Comparison of ENCODE assay signal across 10 cellular contexts in genomic region chr1:224733021-224733911, GRCh38.
A peak's percentile ranks its signal among the peaks of the same experiment; 100 is the strongest.
DNase-seq lines count a peak whose midpoint lies in the region; ATAC-seq and TF ChIP-seq lines count a peak whose summit lies in the region.
"Had no signal": no experiment of that assay in that cellular context is flagged by ENCODE, and none has a peak within 500 bp of the region (broad histone marks: within the 10 kb centered on the region; RNA-seq: fewer than 3 reads in every experiment).

No MANE protein-coding gene starts in this region.

- DNase-seq in activated naive CD4-positive, alpha-beta T cell treated with anti-CD3 and anti-CD28 coated beads for 36 hours: peak; percentile 18
- no peak for DNase-seq in activated naive CD4-positive, alpha-beta T cell treated with anti-CD3 and anti-CD28 coated beads, Interleukin-2, amount 10 ng/mL, durations not matched to agents 7 days and 5 days
- DNase-seq in OCI-M1 (lab: John Stamatoyannopoulos, UW) (peak; percentile 74), left kidney (ENCODE audit: low read depth, low spot score) (peak; percentile 74), transverse colon (no peak), inferior parietal cortex (ENCODE audit: extremely low spot score) (no peak)
- no peak for DNase-seq in central memory CD4-positive, alpha-beta T cell
- DNase-seq: CD4-positive, CD25-positive, alpha-beta regulatory T cell; naive B cell had no signal

- no peak overlapping the region for H3K4me3 ChIP-seq in transverse colon

- WGBS in transverse colon (ENCODE audit: low coverage in 1 of 2), 2 donors: 37 to 83% methylated on average over 1 to 12 of the region's 12 CpGs

- H3K4me1 Mint-ChIP-seq in activated naive CD4-positive, alpha-beta T cell treated with anti-CD3 and anti-CD28 coated beads for 36 hours (ENCODE audit: low read depth): peaks cover 24% of the 10 kb centered on the region
- H3K4me1 Mint-ChIP-seq in activated naive CD4-positive, alpha-beta T cell treated with anti-CD3 and anti-CD28 coated beads, Interleukin-2, amount 10 ng/mL, durations not matched to agents 7 days and 5 days: peaks cover 17% of the 10 kb centered on the region
- H3K4me1 Mint-ChIP-seq: naive B cell had no signal

- H3K4me3 Mint-ChIP-seq in activated naive CD4-positive, alpha-beta T cell treated with anti-CD3 and anti-CD28 coated beads for 36 hours: no peak overlapping the region
- no peak overlapping the region for H3K4me3 Mint-ChIP-seq in activated naive CD4-positive, alpha-beta T cell treated with anti-CD3 and anti-CD28 coated beads, Interleukin-2, amount 10 ng/mL, durations not matched to agents 7 days and 5 days
- H3K4me3 Mint-ChIP-seq: CD4-positive, CD25-positive, alpha-beta regulatory T cell had no signal

- peaks cover 0 to 8% (median 5%) of the 10 kb centered on the region in 4 donors for H3K4me1 ChIP-seq in transverse colon

- no peak for TF ChIP-seq CTCF in transverse colon (IDR thresholded peaks at IDR 0.05)

- CTCF ChIA-PET in activated naive CD4-positive, alpha-beta T cell treated with anti-CD3 and anti-CD28 coated beads for 36 hours (lab: Charles Lee): no interaction called here
- CTCF ChIA-PET in activated naive CD4-positive, alpha-beta T cell treated with anti-CD3 and anti-CD28 coated beads, Interleukin-2, amount 10 ng/mL, durations not matched to agents 7 days and 5 days (lab: Charles Lee): no interaction called here

- TF ChIP-seq POLR2A in transverse colon (IDR thresholded peaks at IDR 0.05): no peak

- H3K27me3 ChIP-seq in transverse colon: no peaks in the 10 kb centered on the region

- no peak overlapping the region for H3K27ac ChIP-seq in transverse colon

- peak; percentile 65 for ATAC-seq in HG02943 (IDR thresholded peaks at IDR 0.05; ENCODE audit: low read depth, unreplicated experiment)

- no peak for TF ChIP-seq EP300 in transverse colon (IDR thresholded peaks at IDR 0.05; ENCODE audit: low read depth)

- H3K9me3 Mint-ChIP-seq in activated naive CD4-positive, alpha-beta T cell treated with anti-CD3 and anti-CD28 coated beads for 36 hours: no peaks in the 10 kb centered on the region
- H3K9me3 Mint-ChIP-seq in activated naive CD4-positive, alpha-beta T cell treated with anti-CD3 and anti-CD28 coated beads, Interleukin-2, amount 10 ng/mL, durations not matched to agents 7 days and 5 days: no peaks in the 10 kb centered on the region
- H3K9me3 Mint-ChIP-seq: CD4-positive, CD25-positive, alpha-beta regulatory T cell; naive B cell had no signal

- no peaks in the 10 kb centered on the region for H3K36me3 ChIP-seq in transverse colon

- H3K9me3 ChIP-seq in transverse colon: no peaks in the 10 kb centered on the region

- H3K27me3 Mint-ChIP-seq in activated naive CD4-positive, alpha-beta T cell treated with anti-CD3 and anti-CD28 coated beads for 36 hours (ENCODE audit: low read depth): no peaks in the 10 kb centered on the region
- H3K27me3 Mint-ChIP-seq in activated naive CD4-positive, alpha-beta T cell treated with anti-CD3 and anti-CD28 coated beads, Interleukin-2, amount 10 ng/mL, durations not matched to agents 7 days and 5 days: peaks cover 53% of the 10 kb centered on the region
- H3K27me3 Mint-ChIP-seq: naive B cell had no signal

- intact Hi-C loops in activated naive CD4-positive, alpha-beta T cell treated with anti-CD3 and anti-CD28 coated beads for 36 hours (cut with micrococcal nuclease): loop anchor here (5.0 kb wide), 1 partner anchor 236 kb away; no protein-coding TSS in a partner anchor
- intact Hi-C loops in transverse colon (cut with DNase I; ENCODE audit: low total_unique reads): no loop called here

- no peaks in the 10 kb centered on the region for H3K36me3 Mint-ChIP-seq in activated naive CD4-positive, alpha-beta T cell treated with anti-CD3 and anti-CD28 coated beads for 36 hours (ENCODE audit: low read depth)
- H3K36me3 Mint-ChIP-seq in activated naive CD4-positive, alpha-beta T cell treated with anti-CD3 and anti-CD28 coated beads, Interleukin-2, amount 10 ng/mL, durations not matched to agents 7 days and 5 days: no peaks in the 10 kb centered on the region
- H3K36me3 Mint-ChIP-seq: CD4-positive, CD25-positive, alpha-beta regulatory T cell; naive B cell had no signal

- in situ Hi-C loops in transverse colon (cut with MboI; ENCODE audit: low pct_ligation_motif_present in 1 of 4, low pct_unique_long_range_greater_than_20kb in 1 of 4, low sequenced_read_pairs in 3 of 4): no loop called here

- peak overlapping the region; percentile 39 for H3K27ac Mint-ChIP-seq in activated naive CD4-positive, alpha-beta T cell treated with anti-CD3 and anti-CD28 coated beads for 36 hours
- H3K27ac Mint-ChIP-seq in activated naive CD4-positive, alpha-beta T cell treated with anti-CD3 and anti-CD28 coated beads, Interleukin-2, amount 10 ng/mL, durations not matched to agents 7 days and 5 days: no peak overlapping the region
- H3K27ac Mint-ChIP-seq: CD4-positive, CD25-positive, alpha-beta regulatory T cell had no signal

Comparison
In these comparisons a context has a peak if more than half of its experiments do, and no peak if none do; other contexts are left out.
1. DNase-seq: peak in activated naive CD4-positive, alpha-beta T cell treated with anti-CD3 and anti-CD28 coated beads for 36 hours (single experiment), OCI-M1 (single experiment) and left kidney (single experiment); none in activated naive CD4-positive, alpha-beta T cell treated with anti-CD3 and anti-CD28 coated beads, Interleukin-2, amount 10 ng/mL, durations not matched to agents 7 days and 5 days (single experiment), transverse colon (single experiment), inferior parietal cortex (single experiment) and central memory CD4-positive, alpha-beta T cell (single experiment).